26 cellular contexts compared by ENCODE assay signal in the genomic region with DNA sequence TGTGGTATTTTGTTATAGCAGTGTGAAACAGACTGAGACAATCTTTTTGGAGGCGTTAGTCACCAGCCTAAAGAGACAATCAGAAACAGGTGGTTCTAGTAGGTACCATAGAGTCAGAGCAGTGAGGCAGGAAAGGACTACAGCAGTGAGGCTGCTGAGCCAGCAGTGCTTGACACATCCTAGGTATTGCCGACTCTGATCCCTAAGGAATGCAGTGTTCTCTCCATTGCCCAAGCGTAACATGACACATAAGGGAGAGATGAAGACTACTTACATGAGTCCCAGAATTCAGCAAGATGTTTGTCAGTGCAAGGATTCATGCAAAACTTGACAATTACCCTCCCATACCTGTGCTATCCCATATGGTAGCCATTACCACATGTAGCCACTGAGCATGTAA.
A peak's percentile ranks its signal among the peaks of the same experiment; 100 is the strongest.
DNase-seq lines count a peak whose midpoint lies in the region; ATAC-seq and TF ChIP-seq lines count a peak whose summit lies in the region.
"Had no signal": no experiment of that assay in that cellular context is flagged by ENCODE, and none has a peak within 500 bp of the region (broad histone marks: within the 10 kb centered on the region; RNA-seq: fewer than 3 reads in every experiment).

No MANE protein-coding gene starts in this region.

- H3K4me3 ChIP-seq in AG09309 (ENCODE audit: control insufficient read depth, low read depth, low read length) (no peak overlapping the region), mesenchymal stem cell (ENCODE audit: insufficient read depth in 1 of 2, low read depth in 1 of 2, low read length in 2 of 2) (no peak overlapping the region)
- H3K4me3 ChIP-seq: left ventricle myocardium inferior, neural progenitor cell, pancreas, upper lobe of right lung had no signal

- H2BK5ac ChIP-seq in mesenchymal stem cell (ENCODE audit: low read depth, low read length, poor library complexity, severe bottlenecking), result no peak overlapping the region

- TF ChIP-seq CTCF in AG09309 (IDR thresholded peaks at IDR 0.05; ENCODE audit: control insufficient read depth, insufficient read depth, low read depth, low read length, missing control alignments), result no peak

- ATAC-seq in esophagus mucosa (peak; percentile 26), HG03571 (IDR thresholded peaks at IDR 0.05; ENCODE audit: unreplicated experiment) (no peak)
- ATAC-seq: activated T-cell treated with anti-CD3 and anti-CD28 coated beads, Interleukin-2, amount 50 U/mL, for 4 hours; CD8-positive, alpha-beta T cell; pancreas; stimulated activated naive B cell treated with anti-CD40 and anti-IgM and Interleukin-4, amounts not matched to agents 10 μg/mL and 1 μg/mL and 100 μg/mL, for 72 hours; upper lobe of right lung had no signal

- no peak overlapping the region for H2BK120ac ChIP-seq in mesenchymal stem cell (ENCODE audit: low read depth, low read length)

- no peak overlapping the region for H3K4ac ChIP-seq in mesenchymal stem cell (ENCODE audit: low read depth in 1 of 2, low read length in 2 of 2)

- H3K79me1 ChIP-seq in mesenchymal stem cell (replicated peaks; ENCODE audit: low read length, poor library complexity, severe bottlenecking), result no peaks in the 10 kb centered on the region

- no peak overlapping the region for H2AFZ ChIP-seq in mesenchymal stem cell (ENCODE audit: low read depth, low read length)
- H2AFZ ChIP-seq: neural progenitor cell had no signal

- H3K9me3 ChIP-seq in mesenchymal stem cell (ENCODE audit: control insufficient read depth, low read length), result no peaks in the 10 kb centered on the region
- H3K9me3 ChIP-seq: left ventricle myocardium inferior, pancreas, upper lobe of right lung had no signal

- no peak overlapping the region for H3K18ac ChIP-seq in mesenchymal stem cell (ENCODE audit: low read depth in 1 of 2, low read length in 2 of 2)

- no peak overlapping the region for H3K14ac ChIP-seq in mesenchymal stem cell (ENCODE audit: low read length in 2 of 2)

- H3K9ac ChIP-seq in mesenchymal stem cell (ENCODE audit: low read length), result no peak overlapping the region
- H3K9ac ChIP-seq: neural progenitor cell had no signal

- WGBS in mesenchymal stem cell, result 78% methylated on average over 3 of the region's 3 CpGs

- no peak overlapping the region for H2BK12ac ChIP-seq in mesenchymal stem cell (ENCODE audit: low read length in 2 of 2)

- H3K36me3 ChIP-seq in mesenchymal stem cell (ENCODE audit: control insufficient read depth in 1 of 2, insufficient read depth in 2 of 2, low read depth in 1 of 2, low read length in 2 of 2), result no peaks in the 10 kb centered on the region
- H3K36me3 ChIP-seq: left ventricle myocardium inferior, neural progenitor cell, pancreas, upper lobe of right lung had no signal

- H2BK15ac ChIP-seq in mesenchymal stem cell (ENCODE audit: low read depth, poor library complexity, severe bottlenecking), result no peak overlapping the region

- peaks cover 0 to 6% of the 10 kb centered on the region in 2 experiments for H3K27me3 ChIP-seq in mesenchymal stem cell (ENCODE audit: control insufficient read depth in 1 of 2, insufficient read depth in 1 of 2, low read length in 2 of 2)
- H3K27me3 ChIP-seq: neural progenitor cell, pancreas, upper lobe of right lung had no signal

- H2AK5ac ChIP-seq in mesenchymal stem cell (ENCODE audit: low read length, severe bottlenecking), result no peak overlapping the region

- DNase-seq in AG09309 (ENCODE audit: low read depth) (peak; percentile 14), M059J (ENCODE audit: low read depth) (peak; percentile 20), mesenchymal stem cell (peak; percentile 18), KG1 (lab: John Stamatoyannopoulos, UW) (no peak), DMS153 (lab: John Stamatoyannopoulos, UW) (no peak), GM03348 (ENCODE audit: low spot score) (no peak)
- DNase-seq: activated CD4-positive, CD25-positive, alpha-beta regulatory T cell; activated gamma-delta T cell treated with Interleukin-2 at 50 U/mL for 16 hours; activated naive CD8-positive, alpha-beta T cell treated with anti-CD3 and anti-CD28 coated beads, Interleukin-2, amount 10 ng/mL, durations not matched to agents 7 days and 5 days; activated T-cell treated with anti-CD3 and anti-CD28 coated beads, Interleukin-2, amount 50 U/mL, for 4 hours; CD8-positive, alpha-beta T cell; central memory CD4-positive, alpha-beta T cell; H7; Kasumi-1; left ventricle myocardium inferior; NCI-H1436 treated with DMSO at 0.1 percent for 48 hours; NCI-H2081 treated with DMSO at 0.1 percent for 48 hours; pancreas; retina; small intestine; stimulated activated naive B cell treated with anti-CD40 and anti-IgM and Interleukin-4, amounts not matched to agents 10 μg/mL and 1 μg/mL and 100 μg/mL, for 72 hours; substantia nigra; upper lobe of right lung had no signal

- H4K8ac ChIP-seq in mesenchymal stem cell (ENCODE audit: low read length), result no peak overlapping the region

- no peak overlapping the region for H3K4me2 ChIP-seq in mesenchymal stem cell (ENCODE audit: low read length, poor library complexity, severe bottlenecking)
- H3K4me2 ChIP-seq: neural progenitor cell had no signal

- H3K23ac ChIP-seq in mesenchymal stem cell (ENCODE audit: low read length in 2 of 2), result no peak overlapping the region

- no peak overlapping the region for H3K27ac ChIP-seq in mesenchymal stem cell (ENCODE audit: low read length, poor library complexity, severe bottlenecking)
- H3K27ac ChIP-seq: left ventricle myocardium inferior, neural progenitor cell, pancreas, upper lobe of right lung had no signal

- H4K91ac ChIP-seq in mesenchymal stem cell (ENCODE audit: low read length), result no peak overlapping the region

- H3K4me1 ChIP-seq in mesenchymal stem cell (ENCODE audit: control insufficient read depth, insufficient read depth, low read depth, low read length), result peaks cover 10% of the 10 kb centered on the region
- H3K4me1 ChIP-seq: neural progenitor cell, pancreas, upper lobe of right lung had no signal

Comparison
In these comparisons a context has a peak if more than half of its experiments do, and no peak if none do; other contexts are left out.
1. DNase-seq: peak in AG09309 (single experiment), M059J (single experiment) and mesenchymal stem cell (single experiment); none in KG1 (single experiment), DMS153 (single experiment) and GM03348 (single experiment).